8 cellular contexts compared by ENCODE assay signal in genomic region chr9:35829764-35830096, GRCh38. TPM values are rescaled to one million over a fixed set of nuclear protein-coding genes. Genes with fewer than 3 reads are reported as not detected.
DNase-seq lines count a peak whose midpoint lies in the region; ATAC-seq, FAIRE-seq and TF ChIP-seq lines count a peak whose summit lies in the region.

No MANE protein-coding gene starts in this region.

- no peaks in the 10 kb centered on the region for H3K36me3 Mint-ChIP-seq in activated naive CD4-positive, alpha-beta T cell treated with anti-CD3 and anti-CD28 coated beads, Interleukin-2, amount 50 U/mL, for 72 hours

- H3K9me3 Mint-ChIP-seq in activated naive CD4-positive, alpha-beta T cell treated with anti-CD3 and anti-CD28 coated beads, Interleukin-2, amount 50 U/mL, for 72 hours: no peaks in the 10 kb centered on the region

- peaks cover 16% of the 10 kb centered on the region for H3K4me1 ChIP-seq in keratinocyte (ENCODE audit: control insufficient read depth, extremely low read depth, insufficient read depth, low read length)

- no peak for FAIRE-seq in keratinocyte (lab: Jason Lieb, UNC)

- DNase-seq in NCI-H82 (lab: John Stamatoyannopoulos, UW) (peak; percentile 37), NCI-H82 treated with DMSO at 0.1 percent for 48 hours (lab: John Stamatoyannopoulos, UW; ENCODE audit: unreplicated experiment) (no peak), keratinocyte (ENCODE audit: low read depth, low spot score) (no peak), substantia nigra (lab: John Stamatoyannopoulos, UW) (no peak), NCI-H524 treated with DMSO at 0.1 percent for 48 hours (lab: John Stamatoyannopoulos, UW) (no peak), ecto neural progenitor cell (ENCODE audit: low spot score) (no peak)
- no peak for DNase-seq in activated naive CD4-positive, alpha-beta T cell treated with anti-CD3 and anti-CD28 coated beads, Interleukin-2, amount 50 U/mL, for 72 hours (ENCODE audit: low spot score in 2 of 2)

- no peaks in the 10 kb centered on the region for H3K9me3 ChIP-seq in keratinocyte (ENCODE audit: control insufficient read depth, low read depth, low read length)

- no peaks in the 10 kb centered on the region for H3K27me3 ChIP-seq in keratinocyte (ENCODE audit: control insufficient read depth, extremely low read depth, insufficient read depth, low read length)

- peak overlapping the region; percentile 74 for H2AFZ ChIP-seq in keratinocyte (ENCODE audit: control insufficient read depth, low read length)

- no peak for TF ChIP-seq CTCF in keratinocyte (optimal IDR thresholded peaks at IDR 0.05 in 1 of 3, IDR thresholded peaks at IDR 0.05 in 1 of 3, conservative IDR thresholded peaks at IDR 0.05 in 1 of 3; ENCODE audit: extremely low read depth in 1 of 3, insufficient read depth in 2 of 3, low read length in 3 of 3)

- no peaks in the 10 kb centered on the region for H3K79me2 ChIP-seq in keratinocyte (ENCODE audit: control insufficient read depth, insufficient read depth, low read length)

- H4K20me1 ChIP-seq in keratinocyte (ENCODE audit: control insufficient read depth, extremely low read depth, insufficient read depth, low read length): no peaks in the 10 kb centered on the region

- no peaks in the 10 kb centered on the region for H3K36me3 ChIP-seq in keratinocyte (ENCODE audit: control insufficient read depth in 2 of 2, extremely low read depth in 1 of 2, insufficient read depth in 2 of 2, low read length in 2 of 2)

- dilution Hi-C loops in keratinocyte (cut with MboI; ENCODE audit: extremely low pct_ligation_motif_present, low sequenced_read_pairs): no loop called here

- H3K27ac ChIP-seq in keratinocyte (ENCODE audit: control insufficient read depth, insufficient read depth, low read length): no peak overlapping the region
- H3K27ac ChIP-seq in substantia nigra (ENCODE audit: low read depth, low read length, poor library complexity, severe bottlenecking): peak overlapping the region; percentile 50

- no peaks in the 10 kb centered on the region for H3K9me1 ChIP-seq in keratinocyte (ENCODE audit: control insufficient read depth, extremely low read depth, insufficient read depth, low read length)

- H3K9ac ChIP-seq in keratinocyte (ENCODE audit: control insufficient read depth, extremely low read depth, insufficient read depth, low read length): no peak overlapping the region

- peak overlapping the region; percentile 72 to 84 for H3K27ac Mint-ChIP-seq in activated naive CD4-positive, alpha-beta T cell treated with anti-CD3 and anti-CD28 coated beads, Interleukin-2, amount 50 U/mL, for 72 hours

- ATAC-seq in activated naive CD4-positive, alpha-beta T cell treated with anti-CD3 and anti-CD28 coated beads, Interleukin-2, amount 50 U/mL, for 72 hours: no peak
- no peak for ATAC-seq in HG03520 (IDR thresholded peaks at IDR 0.05; ENCODE audit: unreplicated experiment)

- peak overlapping the region; percentile 79 for H3K4me2 ChIP-seq in keratinocyte (ENCODE audit: control insufficient read depth, extremely low read depth, insufficient read depth, low read depth, low read length)

- H3K4me3 ChIP-seq in keratinocyte (ENCODE audit: control insufficient read depth in 2 of 3, extremely low read depth in 1 of 3, insufficient read depth in 2 of 3, low read depth in 1 of 3, low read length in 3 of 3): peak overlapping the region; percentile 49 to 79 (median 53)

RNA-seq across cellular contexts. Expression of gene TMEM8B, which starts 0.7 kb away (rescaled TPM):
- 10 to 100 TPM in 1 of 2 donors, 1 to 10 TPM in 1; 4.0 to 11.2 TPM for total RNA-seq in activated naive CD4-positive, alpha-beta T cell treated with anti-CD3 and anti-CD28 coated beads, Interleukin-2, amount 50 U/mL, for 72 hours
- polyA plus RNA-seq in keratinocyte: 1.3 to 2.0 TPM (median 2.0 TPM) in 3 replicates
- polyA plus RNA-seq in keratinocyte (2011; ENCODE audit: low read depth): 0.34 TPM
- 1.5 and 2.8 TPM in 2 replicates for polyA plus RNA-seq in keratinocyte (2011; cell fraction: cytosol; rRNA removed)
- 6.7 and 9.9 TPM in 2 replicates for polyA plus RNA-seq in keratinocyte (2011; cell fraction: nucleus; rRNA removed)
- polyA plus RNA-seq in keratinocyte (2012; ENCODE audit: low replicate concordance): 4.2 and 4.6 TPM in 2 replicates
- polyA minus RNA-seq in keratinocyte: 3.0 to 11.8 TPM (median 4.5 TPM) in 3 replicates
- 2.5 TPM for polyA minus RNA-seq in keratinocyte (2011; cell fraction: cytosol; rRNA and poly(A)+ RNA removed)
- 1.6 and 2.8 TPM in 2 replicates for polyA minus RNA-seq in keratinocyte (2011; cell fraction: nucleus; rRNA and poly(A)+ RNA removed)

RNA-seq across cellular contexts. Expression of gene FAM221B, which starts 1.2 kb away (rescaled TPM):
- total RNA-seq in activated naive CD4-positive, alpha-beta T cell treated with anti-CD3 and anti-CD28 coated beads, Interleukin-2, amount 50 U/mL, for 72 hours: not detected
- polyA plus RNA-seq in keratinocyte: not detected in 3 replicates
- polyA plus RNA-seq in keratinocyte (2011; ENCODE audit: low read depth): not detected
- polyA plus RNA-seq in keratinocyte (2011; cell fraction: cytosol; rRNA removed): not detected in 2 replicates
- polyA plus RNA-seq in keratinocyte (2011; cell fraction: nucleus; rRNA removed): not detected in 2 replicates
- polyA plus RNA-seq in keratinocyte (2012; ENCODE audit: low replicate concordance): not detected in 2 replicates
- polyA minus RNA-seq in keratinocyte: not detected in 3 replicates
- polyA minus RNA-seq in keratinocyte (2011; cell fraction: cytosol; rRNA and poly(A)+ RNA removed): not detected
- not detected in 2 replicates for polyA minus RNA-seq in keratinocyte (2011; cell fraction: nucleus; rRNA and poly(A)+ RNA removed)

RNA-seq across cellular contexts. Expression of gene HINT2, which starts 14.9 kb away (rescaled TPM):
- total RNA-seq in activated naive CD4-positive, alpha-beta T cell treated with anti-CD3 and anti-CD28 coated beads, Interleukin-2, amount 50 U/mL, for 72 hours: 10 to 100 TPM; 27.2 to 51.8 TPM
- polyA plus RNA-seq in keratinocyte: 11.6 to 16.6 TPM (median 16.6 TPM) in 3 replicates
- 11.2 TPM for polyA plus RNA-seq in keratinocyte (2011; ENCODE audit: low read depth)
- 12.4 and 16.1 TPM in 2 replicates for polyA plus RNA-seq in keratinocyte (2011; cell fraction: cytosol; rRNA removed)
- polyA plus RNA-seq in keratinocyte (2011; cell fraction: nucleus; rRNA removed): 7.6 and 9.3 TPM in 2 replicates
- 21.4 and 25.3 TPM in 2 replicates for polyA plus RNA-seq in keratinocyte (2012; ENCODE audit: low replicate concordance)
- 2.0 to 5.2 TPM (median 4.9 TPM) in 3 replicates for polyA minus RNA-seq in keratinocyte
- polyA minus RNA-seq in keratinocyte (2011; cell fraction: cytosol; rRNA and poly(A)+ RNA removed): 3.1 TPM
- polyA minus RNA-seq in keratinocyte (2011; cell fraction: nucleus; rRNA and poly(A)+ RNA removed): 0.62 and 2.4 TPM in 2 replicates

RNA-seq across cellular contexts. Expression of gene SPAG8, which starts 17.7 kb away (rescaled TPM):
- 1 to 10 TPM; 1.0 to 1.3 TPM for total RNA-seq in activated naive CD4-positive, alpha-beta T cell treated with anti-CD3 and anti-CD28 coated beads, Interleukin-2, amount 50 U/mL, for 72 hours
- 0.06 to 0.13 TPM (median 0.08 TPM) in 3 replicates for polyA plus RNA-seq in keratinocyte
- not detected for polyA plus RNA-seq in keratinocyte (2011; ENCODE audit: low read depth)
- 0.11 TPM in 1 of 2 replicates, not detected in the other for polyA plus RNA-seq in keratinocyte (2011; cell fraction: cytosol; rRNA removed)
- 0.42 and 0.53 TPM in 2 replicates for polyA plus RNA-seq in keratinocyte (2011; cell fraction: nucleus; rRNA removed)
- 0.18 TPM in 1 of 2 replicates, not detected in the other for polyA plus RNA-seq in keratinocyte (2012; ENCODE audit: low replicate concordance)
- polyA minus RNA-seq in keratinocyte: not detected in 3 replicates
- polyA minus RNA-seq in keratinocyte (2011; cell fraction: cytosol; rRNA and poly(A)+ RNA removed): not detected
- not detected in 2 replicates for polyA minus RNA-seq in keratinocyte (2011; cell fraction: nucleus; rRNA and poly(A)+ RNA removed)

RNA-seq across cellular contexts. Expression of gene NPR2, which starts 38.3 kb away (rescaled TPM):
- total RNA-seq in activated naive CD4-positive, alpha-beta T cell treated with anti-CD3 and anti-CD28 coated beads, Interleukin-2, amount 50 U/mL, for 72 hours: 10 to 100 TPM in 1 of 2 donors, 1 to 10 TPM in 1; 6.8 to 16.2 TPM
- polyA plus RNA-seq in keratinocyte: 3.5 to 5.0 TPM (median 3.9 TPM) in 3 replicates
- polyA plus RNA-seq in keratinocyte (2011; ENCODE audit: low read depth): 1.9 TPM
- polyA plus RNA-seq in keratinocyte (2011; cell fraction: cytosol; rRNA removed): 2.6 and 3.1 TPM in 2 replicates
- polyA plus RNA-seq in keratinocyte (2011; cell fraction: nucleus; rRNA removed): 19.6 and 23.1 TPM in 2 replicates
- 3.7 and 6.1 TPM in 2 replicates for polyA plus RNA-seq in keratinocyte (2012; ENCODE audit: low replicate concordance)
- 2.6 to 6.4 TPM (median 5.1 TPM) in 3 replicates for polyA minus RNA-seq in keratinocyte
- polyA minus RNA-seq in keratinocyte (2011; cell fraction: cytosol; rRNA and poly(A)+ RNA removed): 8.1 TPM
- 3.5 and 6.3 TPM in 2 replicates for polyA minus RNA-seq in keratinocyte (2011; cell fraction: nucleus; rRNA and poly(A)+ RNA removed)
